Comparison of ENCODE assay signal across 1 cellular context in genomic region chr17:32877164-32877764, GRCh38.
TF ChIP-seq lines count a peak whose summit lies in the region.

No MANE protein-coding gene starts in this region.

TF ChIP-seq in HepG2, 621 proteins besides CTCF, POLR2A, EP300 and RAD21:
- TF ChIP-seq SMC3 (IDR thresholded peaks at IDR 0.05; ENCODE audit: low read length) (peak; percentile 41), HOXA3 (CRISPR knock-in tag; IDR thresholded peaks at IDR 0.05) (peak; percentile 26; the same call in 1 of the 2 replicates), ZNF639 (CRISPR knock-in tag; conservative IDR thresholded peaks at IDR 0.05) (0 out of 2 replicates have a peak, but pooled peaks have one; percentile 6), HNRNPUL1 (IDR thresholded peaks at IDR 0.05; ENCODE audit: low read depth, low read length) (no peak), ISL2 (CRISPR knock-in tag; IDR thresholded peaks at IDR 0.05) (0 out of 2 replicates have a peak, but pooled peaks have one; percentile 20), ZBTB14 (CRISPR knock-in tag; IDR thresholded peaks at IDR 0.05) (peak; percentile 78), YY1 (IDR thresholded peaks at IDR 0.05; ENCODE audit: insufficient read depth, insufficient replicate concordance, low read depth, low read length) (peak; percentile 23), GMEB2 (CRISPR knock-in tag; IDR thresholded peaks at IDR 0.05; ENCODE audit: low read depth) (no peak), XRCC5 (optimal IDR thresholded peaks at IDR 0.05; ENCODE audit: low read length) (peak; percentile 25), ZNF331 (CRISPR knock-in tag; IDR thresholded peaks at IDR 0.05) (0 out of 2 replicates have a peak, but pooled peaks have one; percentile 15), SKI (IDR thresholded peaks at IDR 0.05; ENCODE audit: partially characterized antibody) (peak; percentile 46), NONO (IDR thresholded peaks at IDR 0.05) (no peak), NONO (CRISPR knock-in tag; conservative IDR thresholded peaks at IDR 0.05) (0 out of 2 replicates have a peak, but pooled peaks have one; percentile 8), MXI1 (IDR thresholded peaks at IDR 0.05; ENCODE audit: borderline replicate concordance, low read depth, low read length) (peak; percentile 39; the same call in 1 of the 3 replicates), ZNF7 (CRISPR knock-in tag; IDR thresholded peaks at IDR 0.05) (peak; percentile 51; the same call in 1 of the 2 replicates), SMAD3 (CRISPR knock-in tag; IDR thresholded peaks at IDR 0.05) (peak; percentile 16; the same call in 1 of the 2 replicates), MAZ (IDR thresholded peaks at IDR 0.05; ENCODE audit: borderline replicate concordance, low read depth, low read length) (no peak), MAZ (CRISPR knock-in tag; IDR thresholded peaks at IDR 0.05; ENCODE audit: low read depth) (peak; percentile 1; the same call in 1 of the 2 replicates), FLYWCH1 (CRISPR knock-in tag; IDR thresholded peaks at IDR 0.05) (no peak), ZNF558 (CRISPR knock-in tag; IDR thresholded peaks at IDR 0.05; ENCODE audit: borderline replicate concordance) (no peak), STAG1 (CRISPR knock-in tag; IDR thresholded peaks at IDR 0.05) (peak; percentile 62), ZFP36 (IDR thresholded peaks at IDR 0.05; ENCODE audit: borderline replicate concordance, low read depth, low read length, partially characterized antibody) (peak; percentile 8), ZNF841 (CRISPR knock-in tag; IDR thresholded peaks at IDR 0.05; ENCODE audit: borderline replicate concordance) (no peak)
